8 cellular contexts compared by ENCODE assay signal in genomic region chr6:155495011-155495768, GRCh38. TPM values are rescaled to one million over a fixed set of nuclear protein-coding genes. Genes with fewer than 3 reads are reported as not detected.
A peak's percentile ranks its signal among the peaks of the same experiment; 100 is the strongest.
DNase-seq lines count a peak whose midpoint lies in the region; ATAC-seq and TF ChIP-seq lines count a peak whose summit lies in the region.

No MANE protein-coding gene starts in this region.

- TF ChIP-seq CTCF in mucosa of descending colon (IDR thresholded peaks at IDR 0.05) = no peak

- no peaks in the 10 kb centered on the region for H3K36me3 ChIP-seq in mucosa of descending colon (ENCODE audit: low read depth)

- peak; percentile 76 for DNase-seq in AG20443 (ENCODE audit: low spot score)
- peak; percentile 85 for DNase-seq in NCI-H146 (lab: John Stamatoyannopoulos, UW)
- DNase-seq in dermis blood vessel endothelial cell = peak; percentile 43
- peak in 1 of 3 donors; percentile 19 for DNase-seq in mucosa of descending colon
- DNase-seq in NCI-H2029 (lab: John Stamatoyannopoulos, UW) = no peak
- no peak for DNase-seq in 8988T
- no peak for DNase-seq in NCI-H2081 treated with DMSO at 0.1 percent for 48 hours (lab: John Stamatoyannopoulos, UW)
- no peak for DNase-seq in SHP77 (lab: John Stamatoyannopoulos, UW)

- peak; percentile 47 for ATAC-seq in mucosa of descending colon

- H3K4me3 ChIP-seq in mucosa of descending colon = no peak overlapping the region

- no peaks in the 10 kb centered on the region for H3K9me3 ChIP-seq in mucosa of descending colon

- no peaks in the 10 kb centered on the region for H3K4me1 ChIP-seq in mucosa of descending colon (ENCODE audit: low read depth)

- intact Hi-C loops in mucosa of descending colon (cut with DNase I, micrococcal nuclease) = no loop called here

RNA-seq across cellular contexts. Expression of gene NOX3, which starts 39.6 kb away (rescaled TPM):
- not detected in 2 replicates for total RNA-seq in dermis blood vessel endothelial cell
- not detected for total RNA-seq in mucosa of descending colon

Comparison
In these comparisons a context has a peak if more than half of its experiments do, and no peak if none do; other contexts are left out.
1. DNase-seq: peak in AG20443 (single experiment), NCI-H146 (single experiment) and dermis blood vessel endothelial cell (single experiment); none in NCI-H2029 (single experiment), 8988T (single experiment), NCI-H2081 treated with DMSO at 0.1 percent for 48 hours (single experiment) and SHP77 (0 of 2).